1 cellular context compared by ENCODE assay signal in the genomic region with DNA sequence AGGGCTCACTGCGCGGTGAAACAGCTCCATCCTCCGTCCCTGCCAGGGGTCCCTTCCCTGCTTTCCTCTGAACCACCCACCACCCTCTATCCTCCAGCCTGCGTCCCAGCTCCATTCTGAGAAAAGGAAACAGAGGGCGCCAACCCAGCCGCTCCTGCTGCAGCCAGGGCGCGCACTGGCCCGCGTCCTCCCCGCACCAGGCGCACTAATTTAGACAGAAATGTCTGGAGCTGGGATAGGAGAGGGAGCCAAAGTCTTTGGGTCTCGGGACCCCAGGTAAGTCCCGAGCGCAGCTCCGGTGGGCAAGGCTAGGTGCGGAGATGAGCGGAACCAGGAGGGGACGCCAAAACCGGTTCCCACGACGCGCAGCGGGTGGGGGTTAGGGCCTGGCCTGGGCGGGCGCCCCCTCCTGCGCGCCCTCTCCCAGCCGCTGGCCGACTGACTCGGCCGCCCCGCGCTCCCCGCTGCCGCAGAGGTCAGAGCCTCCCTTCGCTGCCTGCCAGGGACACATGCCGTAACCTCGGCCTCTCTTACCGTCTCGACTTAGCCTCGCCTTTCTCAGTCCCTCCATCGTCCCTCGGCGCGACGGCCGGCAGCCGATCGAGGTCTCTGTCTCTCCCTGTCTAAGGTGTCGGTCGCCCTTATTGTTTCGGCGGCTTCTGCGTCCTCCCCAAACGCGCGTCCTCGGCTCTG.
TF ChIP-seq lines count a peak whose summit lies in the region.

No MANE protein-coding gene starts in this region.

TF ChIP-seq in HepG2, 621 proteins besides CTCF, POLR2A, EP300 and RAD21 (continued from another document and continues in another):
- TF ChIP-seq HMGXB3 (CRISPR knock-in tag; IDR thresholded peaks at IDR 0.05; ENCODE audit: borderline replicate concordance) (no peak), NFKB2 (CRISPR knock-in tag; IDR thresholded peaks at IDR 0.05; ENCODE audit: borderline replicate concordance) (peak; percentile 50), BCLAF1 (IDR thresholded peaks at IDR 0.05) (no peak), ZNF629 (CRISPR knock-in tag; conservative IDR thresholded peaks at IDR 0.05) (no peak), ATF7 (IDR thresholded peaks at IDR 0.05) (no peak), ATF7 (CRISPR knock-in tag; IDR thresholded peaks at IDR 0.05) (no peak), MTERF4 (CRISPR knock-in tag; IDR thresholded peaks at IDR 0.05) (no peak), CENPT (CRISPR knock-in tag; IDR thresholded peaks at IDR 0.05; ENCODE audit: low read depth) (no peak), ZNF557 (CRISPR knock-in tag; IDR thresholded peaks at IDR 0.05) (no peak), FLYWCH1 (CRISPR knock-in tag; IDR thresholded peaks at IDR 0.05) (no peak), ZNF136 (CRISPR knock-in tag; IDR thresholded peaks at IDR 0.05; ENCODE audit: low read depth) (no peak), MBNL3 (CRISPR knock-in tag; conservative IDR thresholded peaks at IDR 0.05) (no peak), GTF2F1 (IDR thresholded peaks at IDR 0.05; ENCODE audit: low read length) (no peak), ISX (CRISPR knock-in tag; conservative IDR thresholded peaks at IDR 0.05) (no peak), ZBTB25 (CRISPR knock-in tag; IDR thresholded peaks at IDR 0.05) (no peak), ATF5 (CRISPR knock-in tag; IDR thresholded peaks at IDR 0.05; ENCODE audit: low read depth) (no peak), ERF (CRISPR knock-in tag; IDR thresholded peaks at IDR 0.05) (no peak), NR3C1 (CRISPR knock-in tag; IDR thresholded peaks at IDR 0.05) (no peak), FOSL1 (CRISPR knock-in tag; IDR thresholded peaks at IDR 0.05; ENCODE audit: borderline replicate concordance) (no peak; the same call in 1 of the 2 replicates), IKZF1 (IDR thresholded peaks at IDR 0.05) (no peak), POLR2G (IDR thresholded peaks at IDR 0.05; ENCODE audit: low read depth, low read length) (0 out of 2 replicates have a peak, but pooled peaks have one; percentile 22), RELA (CRISPR knock-in tag; IDR thresholded peaks at IDR 0.05) (no peak), DNMT3B (CRISPR knock-in tag; conservative IDR thresholded peaks at IDR 0.05) (no peak)
- TF ChIP-seq, protein P1, sequence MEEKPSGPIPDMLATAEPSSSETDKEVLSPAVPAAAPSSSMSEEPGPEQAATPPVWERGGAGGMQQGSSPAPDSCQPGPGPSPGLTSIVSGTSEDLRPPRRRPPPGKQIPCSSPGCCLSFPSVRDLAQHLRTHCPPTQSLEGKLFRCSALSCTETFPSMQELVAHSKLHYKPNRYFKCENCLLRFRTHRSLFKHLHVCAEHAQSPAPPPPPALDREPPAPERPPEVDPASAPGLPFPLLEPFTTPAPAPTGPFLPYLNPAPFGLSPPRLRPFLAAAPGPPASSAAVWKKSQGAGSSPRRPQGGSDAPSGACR (CRISPR knock-in tag; IDR thresholded peaks at IDR 0.05): no peak
- TF ChIP-seq, protein P2, sequence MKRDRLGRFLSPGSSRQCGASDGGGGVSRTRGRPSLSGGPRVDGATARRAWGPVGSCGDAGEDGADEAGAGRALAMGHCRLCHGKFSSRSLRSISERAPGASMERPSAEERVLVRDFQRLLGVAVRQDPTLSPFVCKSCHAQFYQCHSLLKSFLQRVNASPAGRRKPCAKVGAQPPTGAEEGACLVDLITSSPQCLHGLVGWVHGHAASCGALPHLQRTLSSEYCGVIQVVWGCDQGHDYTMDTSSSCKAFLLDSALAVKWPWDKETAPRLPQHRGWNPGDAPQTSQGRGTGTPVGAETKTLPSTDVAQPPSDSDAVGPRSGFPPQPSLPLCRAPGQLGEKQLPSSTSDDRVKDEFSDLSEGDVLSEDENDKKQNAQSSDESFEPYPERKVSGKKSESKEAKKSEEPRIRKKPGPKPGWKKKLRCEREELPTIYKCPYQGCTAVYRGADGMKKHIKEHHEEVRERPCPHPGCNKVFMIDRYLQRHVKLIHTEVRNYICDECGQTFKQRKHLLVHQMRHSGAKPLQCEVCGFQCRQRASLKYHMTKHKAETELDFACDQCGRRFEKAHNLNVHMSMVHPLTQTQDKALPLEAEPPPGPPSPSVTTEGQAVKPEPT (CRISPR knock-in tag; IDR thresholded peaks at IDR 0.05; ENCODE audit: low read depth): no peak; the same call in 1 of the 2 replicates
- TF ChIP-seq, protein P3, sequence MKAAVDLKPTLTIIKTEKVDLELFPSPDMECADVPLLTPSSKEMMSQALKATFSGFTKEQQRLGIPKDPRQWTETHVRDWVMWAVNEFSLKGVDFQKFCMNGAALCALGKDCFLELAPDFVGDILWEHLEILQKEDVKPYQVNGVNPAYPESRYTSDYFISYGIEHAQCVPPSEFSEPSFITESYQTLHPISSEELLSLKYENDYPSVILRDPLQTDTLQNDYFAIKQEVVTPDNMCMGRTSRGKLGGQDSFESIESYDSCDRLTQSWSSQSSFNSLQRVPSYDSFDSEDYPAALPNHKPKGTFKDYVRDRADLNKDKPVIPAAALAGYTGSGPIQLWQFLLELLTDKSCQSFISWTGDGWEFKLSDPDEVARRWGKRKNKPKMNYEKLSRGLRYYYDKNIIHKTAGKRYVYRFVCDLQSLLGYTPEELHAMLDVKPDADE (CRISPR knock-in tag; IDR thresholded peaks at IDR 0.05): 0 out of 2 replicates have a peak, but pooled peaks have one; percentile 35
- TF ChIP-seq, protein P4, sequence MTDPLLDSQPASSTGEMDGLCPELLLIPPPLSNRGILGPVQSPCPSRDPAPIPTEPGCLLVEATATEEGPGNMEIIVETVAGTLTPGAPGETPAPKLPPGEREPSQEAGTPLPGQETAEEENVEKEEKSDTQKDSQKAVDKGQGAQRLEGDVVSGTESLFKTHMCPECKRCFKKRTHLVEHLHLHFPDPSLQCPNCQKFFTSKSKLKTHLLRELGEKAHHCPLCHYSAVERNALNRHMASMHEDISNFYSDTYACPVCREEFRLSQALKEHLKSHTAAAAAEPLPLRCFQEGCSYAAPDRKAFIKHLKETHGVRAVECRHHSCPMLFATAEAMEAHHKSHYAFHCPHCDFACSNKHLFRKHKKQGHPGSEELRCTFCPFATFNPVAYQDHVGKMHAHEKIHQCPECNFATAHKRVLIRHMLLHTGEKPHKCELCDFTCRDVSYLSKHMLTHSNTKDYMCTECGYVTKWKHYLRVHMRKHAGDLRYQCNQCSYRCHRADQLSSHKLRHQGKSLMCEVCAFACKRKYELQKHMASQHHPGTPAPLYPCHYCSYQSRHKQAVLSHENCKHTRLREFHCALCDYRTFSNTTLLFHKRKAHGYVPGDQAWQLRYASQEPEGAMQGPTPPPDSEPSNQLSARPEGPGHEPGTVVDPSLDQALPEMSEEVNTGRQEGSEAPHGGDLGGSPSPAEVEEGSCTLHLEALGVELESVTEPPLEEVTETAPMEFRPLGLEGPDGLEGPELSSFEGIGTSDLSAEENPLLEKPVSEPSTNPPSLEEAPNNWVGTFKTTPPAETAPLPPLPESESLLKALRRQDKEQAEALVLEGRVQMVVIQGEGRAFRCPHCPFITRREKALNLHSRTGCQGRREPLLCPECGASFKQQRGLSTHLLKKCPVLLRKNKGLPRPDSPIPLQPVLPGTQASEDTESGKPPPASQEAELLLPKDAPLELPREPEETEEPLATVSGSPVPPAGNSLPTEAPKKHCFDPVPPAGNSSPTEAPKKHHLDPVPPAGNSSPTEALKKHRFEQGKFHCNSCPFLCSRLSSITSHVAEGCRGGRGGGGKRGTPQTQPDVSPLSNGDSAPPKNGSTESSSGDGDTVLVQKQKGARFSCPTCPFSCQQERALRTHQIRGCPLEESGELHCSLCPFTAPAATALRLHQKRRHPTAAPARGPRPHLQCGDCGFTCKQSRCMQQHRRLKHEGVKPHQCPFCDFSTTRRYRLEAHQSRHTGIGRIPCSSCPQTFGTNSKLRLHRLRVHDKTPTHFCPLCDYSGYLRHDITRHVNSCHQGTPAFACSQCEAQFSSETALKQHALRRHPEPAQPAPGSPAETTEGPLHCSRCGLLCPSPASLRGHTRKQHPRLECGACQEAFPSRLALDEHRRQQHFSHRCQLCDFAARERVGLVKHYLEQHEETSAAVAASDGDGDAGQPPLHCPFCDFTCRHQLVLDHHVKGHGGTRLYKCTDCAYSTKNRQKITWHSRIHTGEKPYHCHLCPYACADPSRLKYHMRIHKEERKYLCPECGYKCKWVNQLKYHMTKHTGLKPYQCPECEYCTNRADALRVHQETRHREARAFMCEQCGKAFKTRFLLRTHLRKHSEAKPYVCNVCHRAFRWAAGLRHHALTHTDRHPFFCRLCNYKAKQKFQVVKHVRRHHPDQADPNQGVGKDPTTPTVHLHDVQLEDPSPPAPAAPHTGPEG (CRISPR knock-in tag; IDR thresholded peaks at IDR 0.05): no peak
- TF ChIP-seq, protein P5, sequence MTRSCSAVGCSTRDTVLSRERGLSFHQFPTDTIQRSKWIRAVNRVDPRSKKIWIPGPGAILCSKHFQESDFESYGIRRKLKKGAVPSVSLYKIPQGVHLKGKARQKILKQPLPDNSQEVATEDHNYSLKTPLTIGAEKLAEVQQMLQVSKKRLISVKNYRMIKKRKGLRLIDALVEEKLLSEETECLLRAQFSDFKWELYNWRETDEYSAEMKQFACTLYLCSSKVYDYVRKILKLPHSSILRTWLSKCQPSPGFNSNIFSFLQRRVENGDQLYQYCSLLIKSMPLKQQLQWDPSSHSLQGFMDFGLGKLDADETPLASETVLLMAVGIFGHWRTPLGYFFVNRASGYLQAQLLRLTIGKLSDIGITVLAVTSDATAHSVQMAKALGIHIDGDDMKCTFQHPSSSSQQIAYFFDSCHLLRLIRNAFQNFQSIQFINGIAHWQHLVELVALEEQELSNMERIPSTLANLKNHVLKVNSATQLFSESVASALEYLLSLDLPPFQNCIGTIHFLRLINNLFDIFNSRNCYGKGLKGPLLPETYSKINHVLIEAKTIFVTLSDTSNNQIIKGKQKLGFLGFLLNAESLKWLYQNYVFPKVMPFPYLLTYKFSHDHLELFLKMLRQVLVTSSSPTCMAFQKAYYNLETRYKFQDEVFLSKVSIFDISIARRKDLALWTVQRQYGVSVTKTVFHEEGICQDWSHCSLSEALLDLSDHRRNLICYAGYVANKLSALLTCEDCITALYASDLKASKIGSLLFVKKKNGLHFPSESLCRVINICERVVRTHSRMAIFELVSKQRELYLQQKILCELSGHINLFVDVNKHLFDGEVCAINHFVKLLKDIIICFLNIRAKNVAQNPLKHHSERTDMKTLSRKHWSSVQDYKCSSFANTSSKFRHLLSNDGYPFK (CRISPR knock-in tag; IDR thresholded peaks at IDR 0.05; ENCODE audit: borderline replicate concordance): no peak; the same call in 1 of the 2 replicates
